ENCODE assay signal across 21 cellular contexts in the genomic region with DNA sequence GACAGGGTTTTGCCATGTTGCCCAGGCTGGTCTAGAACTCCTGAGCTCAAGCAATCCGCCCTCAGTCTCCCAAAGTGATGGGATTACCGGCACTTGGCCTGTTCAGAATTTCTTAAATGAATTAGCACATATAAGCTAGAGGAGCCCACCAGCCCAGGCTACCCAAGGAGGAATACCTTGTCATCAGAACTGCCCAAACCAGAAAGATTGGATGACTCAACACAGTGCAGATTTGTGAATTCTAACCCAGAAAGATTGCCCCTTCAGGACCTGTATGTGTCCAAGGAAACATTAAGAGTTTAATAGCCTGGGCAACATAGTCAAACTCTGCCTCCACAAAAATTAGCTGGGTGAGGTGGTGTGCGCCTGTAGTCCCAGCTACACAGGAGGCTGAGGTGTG.
"Had no signal": no experiment of that assay in that cellular context is flagged by ENCODE, and none has a peak within 500 bp of the region (broad histone marks: within the 10 kb centered on the region; RNA-seq: fewer than 3 reads in every experiment).

No MANE protein-coding gene starts in this region.

- H3K36me3 Mint-ChIP-seq: mesothelial cell of epicardium; natural killer cell treated with Interleukin-12 subunit alpha and Interleukin-12 subunit beta and Interleukin-15 and Interleukin-18, amount 100 ng/mL, for 72 hours; neural progenitor cell; type B pancreatic cell had no signal

- H2AFZ ChIP-seq: neural progenitor cell had no signal

- H3K4me1 ChIP-seq: colonic mucosa, heart left ventricle, neural progenitor cell, pancreas, stomach had no signal

- H3K36me3 ChIP-seq: colonic mucosa, heart left ventricle, neural progenitor cell, pancreas, stomach, thoracic aorta had no signal

- H3K9ac ChIP-seq: neural progenitor cell had no signal

- H3K4me3 Mint-ChIP-seq: mesothelial cell of epicardium; natural killer cell treated with Interleukin-12 subunit alpha and Interleukin-12 subunit beta and Interleukin-15 and Interleukin-18, amount 100 ng/mL, for 72 hours; neural progenitor cell; type B pancreatic cell had no signal

- H3K4me2 ChIP-seq: neural progenitor cell had no signal

- H3K4me3 ChIP-seq: colonic mucosa, heart left ventricle, neural progenitor cell, pancreas, stomach, thoracic aorta had no signal

- H3K27me3 Mint-ChIP-seq: progenitor cell of endocrine pancreas had no signal

- DNase-seq: colonic mucosa; dermis blood vessel endothelial cell; erythroblast; foreskin melanocyte; heart left ventricle; hypothalamus; nucleus accumbens; pancreas; right cardiac atrium; small intestine; stimulated activated CD4-positive, alpha-beta T cell treated with anti-CD3 and anti-CD28 coated beads, Interleukin-12 subunit alpha, Interleukin-12 subunit beta, amount 100 ng/mL, for 4 hours; stimulated activated naive CD4-positive, alpha-beta T cell; stomach; substantia nigra had no signal

- H3K27ac Mint-ChIP-seq: mesothelial cell of epicardium; natural killer cell treated with Interleukin-12 subunit alpha and Interleukin-12 subunit beta and Interleukin-15 and Interleukin-18, amount 100 ng/mL, for 72 hours; neural progenitor cell; progenitor cell of endocrine pancreas; type B pancreatic cell had no signal

- H3K9me3 Mint-ChIP-seq: natural killer cell treated with Interleukin-12 subunit alpha and Interleukin-12 subunit beta and Interleukin-15 and Interleukin-18, amount 100 ng/mL, for 72 hours; neural progenitor cell had no signal

- H3K27me3 ChIP-seq: colonic mucosa, neural progenitor cell, pancreas had no signal

- H3K9me3 ChIP-seq: colonic mucosa, heart left ventricle, pancreas, stomach, thoracic aorta had no signal

- ATAC-seq: heart left ventricle; left lobe of liver; natural killer cell treated with Interleukin-12 subunit alpha and Interleukin-12 subunit beta and Interleukin-15 and Interleukin-18, amount 100 ng/mL, for 72 hours; pancreas; right cardiac atrium had no signal

- H3K27ac ChIP-seq: colonic mucosa, heart left ventricle, neural progenitor cell, pancreas, stomach, thoracic aorta had no signal
